In the genomic region with DNA sequence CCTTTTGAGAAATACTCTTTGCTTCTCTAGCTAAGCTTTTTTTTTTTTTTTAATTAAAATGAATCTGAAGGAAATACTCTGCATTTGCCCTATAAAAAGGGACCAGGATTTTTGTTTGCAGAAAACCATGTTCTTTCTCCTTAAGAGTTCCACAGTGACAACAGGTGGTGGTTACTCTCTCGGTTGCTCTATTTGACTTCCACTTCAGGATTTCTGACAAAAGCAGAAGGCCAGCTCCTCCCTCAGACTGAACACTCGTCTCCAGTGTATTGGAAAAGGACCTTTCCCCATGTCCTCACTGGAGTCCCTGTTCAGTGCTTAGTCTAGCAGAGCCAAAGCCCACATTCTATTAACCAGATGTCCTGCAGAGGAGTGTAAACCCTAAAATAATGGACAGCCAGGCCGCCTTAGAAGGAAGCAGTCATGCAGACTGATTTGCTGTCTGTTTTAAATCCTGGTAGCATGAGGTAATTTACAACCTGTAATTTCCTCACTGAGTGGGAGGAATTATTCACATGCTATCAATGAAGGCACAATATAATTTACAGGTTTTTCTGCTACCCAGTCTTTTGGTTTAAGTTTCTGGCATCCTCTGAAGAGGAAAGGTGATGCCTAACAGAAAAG, we compare ENCODE assay signal across 17 cellular contexts.
DNase-seq lines count a peak whose midpoint lies in the region; ATAC-seq and TF ChIP-seq lines count a peak whose summit lies in the region.
"Had no signal": no experiment of that assay in that cellular context is flagged by ENCODE, and none has a peak within 500 bp of the region (broad histone marks: within the 10 kb centered on the region; RNA-seq: fewer than 3 reads in every experiment).

No MANE protein-coding gene starts in this region.

- H2AFZ ChIP-seq in neuron (ENCODE audit: low read depth, low read length): peak overlapping the region; percentile 60

- H3K27me3 Mint-ChIP-seq in IgD-negative memory B cell: no peaks in the 10 kb centered on the region
- H3K27me3 Mint-ChIP-seq in activated naive CD4-positive, alpha-beta T cell treated with anti-CD3 and anti-CD28 coated beads, Interleukin-2, amount 10 ng/mL, durations not matched to agents 7 days and 5 days: no peaks in the 10 kb centered on the region
- H3K27me3 Mint-ChIP-seq: activated CD4-positive, alpha-beta T cell treated with anti-CD3 and anti-CD28 coated beads, Interleukin-2, amount 10 ng/mL, durations not matched to agents 7 days and 5 days had no signal

- CTCF ChIA-PET in activated naive CD4-positive, alpha-beta T cell treated with anti-CD3 and anti-CD28 coated beads, Interleukin-2, amount 10 ng/mL, durations not matched to agents 7 days and 5 days (lab: Charles Lee): no interaction called here

- H3K27me3 ChIP-seq in WERI-Rb-1 (ENCODE audit: insufficient read depth, low read depth, severe bottlenecking) (no peaks in the 10 kb centered on the region), neuron (ENCODE audit: insufficient read depth, low read length) (no peaks in the 10 kb centered on the region), heart left ventricle (no peaks in the 10 kb centered on the region)
- H3K27me3 ChIP-seq: BLaER1 treated with 17β-estradiol and CSF1 and Interleukin-3, amounts not matched to agents 10 nM and 100 nM; ovary had no signal

- no peak for TF ChIP-seq CTCF in WERI-Rb-1 (IDR thresholded peaks at IDR 0.05; ENCODE audit: low read depth, low read length)
- TF ChIP-seq CTCF in heart left ventricle (IDR thresholded peaks at IDR 0.05): no peak

- H3K27ac ChIP-seq in WERI-Rb-1 (peak overlapping the region; percentile 63), heart left ventricle (no peak overlapping the region)
- H3K27ac ChIP-seq: BLaER1 treated with 17β-estradiol and CSF1 and Interleukin-3, amounts not matched to agents 10 nM and 100 nM; ovary; PC-9 had no signal

- H3K4me3 ChIP-seq in WERI-Rb-1 (ENCODE audit: low read depth, low read length) (no peak overlapping the region), neuron (ENCODE audit: low read length) (no peak overlapping the region), heart left ventricle (no peak overlapping the region)
- H3K4me3 ChIP-seq: BLaER1 treated with 17β-estradiol and CSF1 and Interleukin-3, amounts not matched to agents 10 nM and 100 nM; ovary; PC-9 had no signal

- H3K9me3 ChIP-seq in WERI-Rb-1 (ENCODE audit: severe bottlenecking) (no peaks in the 10 kb centered on the region), neuron (ENCODE audit: low read length) (no peaks in the 10 kb centered on the region), heart left ventricle (no peaks in the 10 kb centered on the region)
- H3K9me3 ChIP-seq: BLaER1 treated with 17β-estradiol and CSF1 and Interleukin-3, amounts not matched to agents 10 nM and 100 nM; ovary had no signal

- no peak for TF ChIP-seq POLR2A in heart left ventricle (IDR thresholded peaks at IDR 0.05)

- H3K36me3 Mint-ChIP-seq in IgD-negative memory B cell: peaks cover 2% of the 10 kb centered on the region
- no peaks in the 10 kb centered on the region for H3K36me3 Mint-ChIP-seq in activated naive CD4-positive, alpha-beta T cell treated with anti-CD3 and anti-CD28 coated beads, Interleukin-2, amount 10 ng/mL, durations not matched to agents 7 days and 5 days

- no peak for ATAC-seq in heart left ventricle
- ATAC-seq: activated T-cell treated with anti-CD3 and anti-CD28 coated beads, Interleukin-2, amount 50 U/mL, for 4 hours had no signal

- peaks cover 0 to 4% (median 0%) of the 10 kb centered on the region in 3 donors for H3K9me3 Mint-ChIP-seq in IgD-negative memory B cell
- H3K9me3 Mint-ChIP-seq in activated naive CD4-positive, alpha-beta T cell treated with anti-CD3 and anti-CD28 coated beads, Interleukin-2, amount 10 ng/mL, durations not matched to agents 7 days and 5 days: peaks cover 2% of the 10 kb centered on the region
- H3K9me3 Mint-ChIP-seq: T-helper 1 cell treated with Interleukin-12 subunit alpha and Interleukin-12 subunit beta and Interleukin-4 antibody, amounts not matched to agents 30 μg/mL and 1 μg/mL, for 36 hours had no signal

- intact Hi-C loops in heart left ventricle (cut with DNase I): no loop called here

- peak overlapping the region in 3 of 4 donors; percentile 4 to 41 (median 10) for H3K4me3 Mint-ChIP-seq in IgD-negative memory B cell
- H3K4me3 Mint-ChIP-seq in activated naive CD4-positive, alpha-beta T cell treated with anti-CD3 and anti-CD28 coated beads, Interleukin-2, amount 10 ng/mL, durations not matched to agents 7 days and 5 days: no peak overlapping the region
- H3K4me3 Mint-ChIP-seq: activated CD4-positive, alpha-beta T cell treated with anti-CD3 and anti-CD28 coated beads, Interleukin-2, amount 10 ng/mL, durations not matched to agents 7 days and 5 days; activated T-cell treated with anti-CD3 and anti-CD28 coated beads, Interleukin-2, amount 50 U/mL, for 4 hours; T-helper 1 cell treated with Interleukin-12 subunit alpha and Interleukin-12 subunit beta and Interleukin-4 antibody, amounts not matched to agents 30 μg/mL and 1 μg/mL, for 36 hours had no signal

- DNase-seq in NCI-H2081 (lab: John Stamatoyannopoulos, UW): peak; percentile 93 to 99
- DNase-seq in WERI-Rb-1: peak; percentile 42
- DNase-seq in GM19238 (ENCODE audit: insufficient read length, low spot score): no peak
- DNase-seq in mucosa of gallbladder (ENCODE audit: low spot score): no peak
- DNase-seq in activated naive CD4-positive, alpha-beta T cell treated with anti-CD3 and anti-CD28 coated beads, Interleukin-2, amount 10 ng/mL, durations not matched to agents 7 days and 5 days: no peak
- DNase-seq in heart left ventricle: no peak
- DNase-seq: activated CD4-positive, alpha-beta T cell treated with anti-CD3 and anti-CD28 coated beads, Interleukin-2, amount 10 ng/mL, durations not matched to agents 7 days and 5 days; activated T-cell treated with anti-CD3 and anti-CD28 coated beads, Interleukin-2, amount 50 U/mL, for 4 hours; cortex of kidney; GOT3; ovary; PC-9; stimulated activated CD4-positive, alpha-beta T cell treated with anti-CD3 and anti-CD28 coated beads, Interleukin-12 subunit alpha, Interleukin-12 subunit beta, amount 100 ng/mL, for 4 hours had no signal

- 69 to 80% (median 77%) methylated on average over 3 of the region's 3 CpGs for WGBS in heart left ventricle, 4 donors

- peak overlapping the region in 2 of 3 donors; percentile 9 to 40 for H3K27ac Mint-ChIP-seq in IgD-negative memory B cell
- H3K27ac Mint-ChIP-seq in activated naive CD4-positive, alpha-beta T cell treated with anti-CD3 and anti-CD28 coated beads, Interleukin-2, amount 10 ng/mL, durations not matched to agents 7 days and 5 days: no peak overlapping the region
- H3K27ac Mint-ChIP-seq: activated CD4-positive, alpha-beta T cell treated with anti-CD3 and anti-CD28 coated beads, Interleukin-2, amount 10 ng/mL, durations not matched to agents 7 days and 5 days; T-helper 1 cell treated with Interleukin-12 subunit alpha and Interleukin-12 subunit beta and Interleukin-4 antibody, amounts not matched to agents 30 μg/mL and 1 μg/mL, for 36 hours had no signal

- H3K4me1 ChIP-seq in neuron (ENCODE audit: insufficient read depth, low read length): peaks cover 6% of the 10 kb centered on the region
- H3K4me1 ChIP-seq in heart left ventricle: peaks cover 0 to 1% (median 0%) of the 10 kb centered on the region in 12 donors

- H3K4me1 Mint-ChIP-seq in IgD-negative memory B cell: peaks cover 39 to 49% (median 47%) of the 10 kb centered on the region in 3 donors
- H3K4me1 Mint-ChIP-seq in activated naive CD4-positive, alpha-beta T cell treated with anti-CD3 and anti-CD28 coated beads, Interleukin-2, amount 10 ng/mL, durations not matched to agents 7 days and 5 days: no peaks in the 10 kb centered on the region
- H3K4me1 Mint-ChIP-seq: activated CD4-positive, alpha-beta T cell treated with anti-CD3 and anti-CD28 coated beads, Interleukin-2, amount 10 ng/mL, durations not matched to agents 7 days and 5 days had no signal

- H3K36me3 ChIP-seq in WERI-Rb-1 (no peaks in the 10 kb centered on the region), neuron (ENCODE audit: insufficient read depth, low read length) (no peaks in the 10 kb centered on the region), heart left ventricle (no peaks in the 10 kb centered on the region)
- H3K36me3 ChIP-seq: BLaER1 treated with 17β-estradiol and CSF1 and Interleukin-3, amounts not matched to agents 10 nM and 100 nM; ovary had no signal

Comparison
In these comparisons a context has a peak if more than half of its experiments do, and no peak if none do; other contexts are left out.
1. DNase-seq: peak in NCI-H2081 (2 of 2) and WERI-Rb-1 (single experiment); none in GM19238 (single experiment), mucosa of gallbladder (single experiment), activated naive CD4-positive, alpha-beta T cell treated with anti-CD3 and anti-CD28 coated beads, Interleukin-2, amount 10 ng/mL, durations not matched to agents 7 days and 5 days (single experiment) and heart left ventricle (0 of 5).